Comparison of ENCODE assay signal across 18 cellular contexts in the genomic region with DNA sequence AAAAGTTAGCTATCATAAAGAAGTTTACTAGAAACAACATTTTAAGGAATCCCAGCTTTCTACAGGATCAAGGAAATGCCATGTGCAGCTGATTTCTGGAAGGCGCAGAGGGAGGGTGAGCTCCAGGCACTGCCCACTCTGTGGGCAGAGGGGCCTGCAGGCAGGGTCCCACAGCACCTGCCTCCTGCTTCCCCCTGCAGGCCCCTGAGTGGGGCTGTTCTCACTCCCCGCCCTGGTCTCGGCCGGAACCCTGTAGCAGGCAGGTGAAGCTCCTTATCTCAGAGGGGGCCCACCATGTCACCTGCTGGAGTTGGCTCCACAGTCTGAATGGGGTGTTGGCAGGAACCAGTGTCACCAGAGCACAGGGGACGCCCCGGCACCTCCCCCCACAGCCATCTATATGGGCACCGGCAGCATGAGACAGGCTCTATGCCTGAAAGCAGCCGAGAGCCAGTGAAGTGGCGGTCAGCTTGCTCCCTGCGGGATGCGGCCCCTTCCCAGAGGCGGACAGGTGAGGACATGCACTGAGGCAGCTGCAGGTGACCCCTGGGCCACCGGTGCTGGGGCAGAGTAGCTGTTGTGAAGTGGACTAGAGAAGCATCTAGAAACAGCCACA. TPM values are rescaled to one million over a fixed set of nuclear protein-coding genes. Genes with fewer than 3 reads are reported as not detected.
DNase-seq lines count a peak whose midpoint lies in the region; ATAC-seq and TF ChIP-seq lines count a peak whose summit lies in the region.
"Had no signal": no experiment of that assay in that cellular context is flagged by ENCODE, and none has a peak within 500 bp of the region (broad histone marks: within the 10 kb centered on the region; RNA-seq: fewer than 3 reads in every experiment).

No MANE protein-coding gene starts in this region.

- H3K9me3 ChIP-seq in spleen = no peaks in the 10 kb centered on the region
- H3K9me3 ChIP-seq in colonic mucosa = no peaks in the 10 kb centered on the region
- H3K9me3 ChIP-seq: Caco-2, HAP-1 had no signal

- no peaks in the 10 kb centered on the region for H3K27me3 ChIP-seq in spleen (replicated peaks in 1 of 7)
- H3K27me3 ChIP-seq in colonic mucosa = no peaks in the 10 kb centered on the region

- peak; percentile 14 for ATAC-seq in omental fat pad (ENCODE audit: low FRiP score)
- ATAC-seq: CD8-positive, alpha-beta T cell; GM23338 had no signal

- WGBS in spleen, 5 donors = 92 to 98% (median 95%) methylated on average over 9 to 13 of the region's 13 CpGs

- no peak for TF ChIP-seq CTCF in VCaP (conservative IDR thresholded peaks at IDR 0.05)
- TF ChIP-seq CTCF in omental fat pad (IDR thresholded peaks at IDR 0.05) = no peak
- no peak for TF ChIP-seq CTCF in spleen (IDR thresholded peaks at IDR 0.05 in 8 of 11, conservative IDR thresholded peaks at IDR 0.05 in 3 of 11)
- TF ChIP-seq CTCF in colonic mucosa (IDR thresholded peaks at IDR 0.05) = no peak

- intact Hi-C loops in spleen (cut with DNase I; ENCODE audit: low total_unique reads) = no loop called here
- intact Hi-C loops in colonic mucosa (cut with DNase I) = no loop called here

- H3K4me1 ChIP-seq in spleen (no peaks in the 10 kb centered on the region), colonic mucosa (no peaks in the 10 kb centered on the region)
- H3K4me1 ChIP-seq: Caco-2, HAP-1 had no signal

- TF ChIP-seq POLR2A in spleen (IDR thresholded peaks at IDR 0.05) = no peak

- DNase-seq in omental fat pad (ENCODE audit: low spot score) = no peak
- peak; percentile 66 for DNase-seq in spleen
- no peak for DNase-seq in inferior parietal cortex (ENCODE audit: extremely low spot score)
- DNase-seq in glomerular visceral epithelial cell (ENCODE audit: extremely low spot score) = no peak
- no peak for DNase-seq in colonic mucosa
- no peak for DNase-seq in activated T-cell treated with anti-CD3 and anti-CD28 coated beads for 4 hours
- DNase-seq: C1 segment of cervical spinal cord; Caco-2; CD4-positive, CD25-positive, alpha-beta regulatory T cell; CD8-positive, alpha-beta T cell; DMS 273 treated with DMSO at 0.1 percent for 48 hours; DMS79; EL; GDM1; HFFc6 had no signal

- H3K36me3 ChIP-seq in spleen (peaks cover 0 to 9% (median 0%) of the 10 kb centered on the region in 6 donors), colonic mucosa (no peaks in the 10 kb centered on the region)
- H3K36me3 ChIP-seq: HAP-1 had no signal

- H3K27ac ChIP-seq in VCaP (peak overlapping the region; percentile 27), spleen (no peak overlapping the region), colonic mucosa (no peak overlapping the region)

- no peak overlapping the region for H3K9ac ChIP-seq in colonic mucosa (ENCODE audit: low read depth in 2 of 2, low read length in 2 of 2)

- H3K4me3 ChIP-seq in spleen = no peak overlapping the region
- no peak overlapping the region for H3K4me3 ChIP-seq in colonic mucosa
- H3K4me3 ChIP-seq: GM23338, HAP-1 had no signal

RNA-seq across cellular contexts. Expression of a gene that starts 47.6 kb away (rescaled TPM):
- total RNA-seq in omental fat pad (1,000 to 10,000 TPM in 1 of 4 donors, 100 to 1,000 TPM in 3; 313 to 1,522 (median 467) TPM), spleen (10 to 100 TPM; 20.6 to 45.2 (median 22.3) TPM), colonic mucosa (100 to 1,000 TPM; 168 to 198 TPM)
- 10 to 100 TPM in 1 of 3 donors, 1 to 10 TPM in 2; 9.3 to 14.7 (median 9.3) TPM for polyA plus RNA-seq in spleen
